Comparison of ENCODE assay signal across 8 cellular contexts in genomic region chr12:75814856-75815754, GRCh38.
DNase-seq lines count a peak whose midpoint lies in the region; ATAC-seq and TF ChIP-seq lines count a peak whose summit lies in the region.

No MANE protein-coding gene starts in this region.

- no peaks in the 10 kb centered on the region for H3K9me3 ChIP-seq in MM.1S (replicated peaks; ENCODE audit: insufficient read depth, low read length)

- H3K27ac Mint-ChIP-seq in neural crest cell (ENCODE audit: unreplicated experiment) = peak overlapping the region; percentile 59

- no peaks in the 10 kb centered on the region for H3K36me3 Mint-ChIP-seq in neural crest cell (ENCODE audit: low read depth)

- H3K4me2 ChIP-seq in MM.1S (ENCODE audit: low read depth, low read length) = no peak overlapping the region

- H3K4me3 Mint-ChIP-seq in neural crest cell = no peak overlapping the region

- no peaks in the 10 kb centered on the region for H3K79me2 ChIP-seq in MM.1S (ENCODE audit: low read length)

- no peak overlapping the region for H3K27ac ChIP-seq in MM.1S (ENCODE audit: low read length)

- no peaks in the 10 kb centered on the region for H3K27me3 Mint-ChIP-seq in neural crest cell (ENCODE audit: low read depth)

- H3K4me3 ChIP-seq in epithelial cell of proximal tubule (ENCODE audit: low read depth, low read length) (no peak overlapping the region), MM.1S (ENCODE audit: low read length) (no peak overlapping the region)

- DNase-seq in AG08396 (ENCODE audit: low spot score) = peak; percentile 84
- peak; percentile 38 for DNase-seq in NCI-H524 treated with DMSO at 0.1 percent for 48 hours (lab: John Stamatoyannopoulos, UW)
- peak; percentile 88 for DNase-seq in epithelial cell of proximal tubule (ENCODE audit: low read depth)
- DNase-seq in neural crest cell (ENCODE audit: low read depth, low spot score) = no peak
- DNase-seq in MM.1S = no peak
- no peak for DNase-seq in stimulated activated CD4-positive, alpha-beta T cell treated with anti-CD3 and anti-CD28 coated beads, Interleukin-15, amount 100 ng/mL, for 24 hours

- H4K20me1 ChIP-seq in MM.1S (ENCODE audit: insufficient read depth, low read length) = no peaks in the 10 kb centered on the region

- no peak for TF ChIP-seq CTCF in epithelial cell of proximal tubule (conservative IDR thresholded peaks at IDR 0.05; ENCODE audit: low read depth, low read length)
- TF ChIP-seq CTCF in neural crest cell (conservative IDR thresholded peaks at IDR 0.05) = no peak
- no peak for TF ChIP-seq CTCF in MM.1S (IDR thresholded peaks at IDR 0.05; ENCODE audit: low read length)

- peaks cover 11% of the 10 kb centered on the region for H3F3A ChIP-seq in MM.1S (ENCODE audit: insufficient read depth, low read length)

- H3K36me3 ChIP-seq in MM.1S (replicated peaks; ENCODE audit: insufficient read depth, low read length) = no peaks in the 10 kb centered on the region

- ATAC-seq in GM19023 (IDR thresholded peaks at IDR 0.05; ENCODE audit: unreplicated experiment) = peak; percentile 31
- ATAC-seq in HG03039 (IDR thresholded peaks at IDR 0.05; ENCODE audit: unreplicated experiment) = no peak

- H3K9me2 ChIP-seq in MM.1S (replicated peaks; ENCODE audit: insufficient read depth, low read length) = no peaks in the 10 kb centered on the region

- no peak overlapping the region for H3K9ac ChIP-seq in MM.1S (ENCODE audit: low read length)

- no peaks in the 10 kb centered on the region for H3K9me3 Mint-ChIP-seq in neural crest cell

- H3K4me1 Mint-ChIP-seq in neural crest cell = peaks cover 54% of the 10 kb centered on the region

- no peak overlapping the region for H2AFZ ChIP-seq in MM.1S (ENCODE audit: low read length)

- H3K27me3 ChIP-seq in MM.1S (replicated peaks; ENCODE audit: insufficient read depth, low read length) = no peaks in the 10 kb centered on the region

- peaks cover 18% of the 10 kb centered on the region for H3K4me1 ChIP-seq in MM.1S (ENCODE audit: low read length)

Comparison
In these comparisons a context has a peak if more than half of its experiments do, and no peak if none do; other contexts are left out.
1. DNase-seq: peak in AG08396 (single experiment), NCI-H524 treated with DMSO at 0.1 percent for 48 hours (single experiment) and epithelial cell of proximal tubule (single experiment); none in neural crest cell (single experiment), MM.1S (single experiment) and stimulated activated CD4-positive, alpha-beta T cell treated with anti-CD3 and anti-CD28 coated beads, Interleukin-15, amount 100 ng/mL, for 24 hours (single experiment).